ENCODE assay signal across 9 cellular contexts in the genomic region with DNA sequence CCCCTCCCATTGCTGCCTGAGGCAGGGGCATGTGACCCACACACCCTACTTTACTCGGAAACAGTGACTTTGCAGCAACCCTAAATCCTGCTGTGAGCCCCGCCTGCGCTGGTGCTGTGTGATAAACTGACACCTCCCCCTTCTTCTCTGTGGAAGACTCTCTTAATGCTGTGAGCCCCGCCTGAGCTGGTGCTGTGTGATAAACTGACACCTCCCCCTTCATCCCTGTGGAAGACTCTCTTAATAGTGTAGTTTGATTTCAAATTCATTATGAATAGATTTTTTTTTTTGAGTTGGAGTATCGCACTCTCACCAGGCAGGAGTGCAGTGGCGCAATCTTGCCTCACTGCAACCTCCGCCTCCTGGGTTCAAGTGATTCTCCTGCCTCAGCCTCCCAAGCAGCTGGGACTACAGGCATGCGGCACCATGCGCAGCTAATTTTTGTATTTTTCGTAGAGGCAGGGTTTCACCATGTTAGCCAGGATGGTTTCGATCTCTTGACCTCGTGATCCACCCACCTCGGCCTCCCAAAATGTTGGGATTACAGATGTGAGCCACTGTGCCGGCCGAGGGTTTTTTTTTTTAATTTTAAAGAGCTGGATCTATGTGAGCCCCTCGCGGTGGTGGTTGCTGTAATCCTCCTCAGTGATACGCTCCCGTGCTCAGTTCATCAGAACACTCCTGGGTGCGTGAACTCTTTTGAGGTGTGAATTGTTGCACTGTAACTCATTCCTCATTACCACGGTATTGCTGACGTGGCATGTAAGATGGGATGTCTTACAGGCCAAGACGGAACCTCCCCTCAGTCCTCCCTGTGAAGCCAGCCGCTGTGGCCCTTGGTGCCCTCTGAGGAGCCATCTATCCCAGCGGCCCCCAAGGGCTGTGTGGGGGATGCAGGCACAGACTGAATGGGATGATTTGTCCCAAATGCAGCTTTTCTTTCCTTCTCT.
A peak's percentile ranks its signal among the peaks of the same experiment; 100 is the strongest.
DNase-seq lines count a peak whose midpoint lies in the region; ATAC-seq and TF ChIP-seq lines count a peak whose summit lies in the region.
"Had no signal": no experiment of that assay in that cellular context is flagged by ENCODE, and none has a peak within 500 bp of the region (broad histone marks: within the 10 kb centered on the region; RNA-seq: fewer than 3 reads in every experiment).

No MANE protein-coding gene starts in this region.

- peak overlapping the region in 1 of 2 donors; percentile 50 for H3K27ac ChIP-seq in left lung

- H3K9me3 Mint-ChIP-seq in activated CD8-positive, alpha-beta memory T cell treated with anti-CD3 and anti-CD28 coated beads, Interleukin-2, amount 10 ng/mL, durations not matched to agents 7 days and 5 days (ENCODE audit: low read depth), result no peaks in the 10 kb centered on the region
- no peaks in the 10 kb centered on the region for H3K9me3 Mint-ChIP-seq in stimulated activated naive B cell treated with anti-CD40 and anti-IgM and Interleukin-4, amounts not matched to agents 10 μg/mL and 1 μg/mL and 100 μg/mL, for 72 hours

- no peaks in the 10 kb centered on the region for H3K36me3 ChIP-seq in left lung

- H3K27me3 ChIP-seq in left lung, result no peaks in the 10 kb centered on the region

- intact Hi-C loops in left lung (cut with DNase I), result no loop called here

- no peak overlapping the region for H3K4me3 ChIP-seq in left lung

- H3K27ac Mint-ChIP-seq in activated CD8-positive, alpha-beta memory T cell treated with anti-CD3 and anti-CD28 coated beads, Interleukin-2, amount 10 ng/mL, durations not matched to agents 7 days and 5 days, result peak overlapping the region; percentile 86
- peak overlapping the region; percentile 98 for H3K27ac Mint-ChIP-seq in stimulated activated naive B cell treated with anti-CD40 and anti-IgM and Interleukin-4, amounts not matched to agents 10 μg/mL and 1 μg/mL and 100 μg/mL, for 72 hours

- TF ChIP-seq CTCF in left lung (IDR thresholded peaks at IDR 0.05), result no peak

- H3K36me3 Mint-ChIP-seq in activated CD8-positive, alpha-beta memory T cell treated with anti-CD3 and anti-CD28 coated beads, Interleukin-2, amount 10 ng/mL, durations not matched to agents 7 days and 5 days, result peaks cover 5% of the 10 kb centered on the region
- H3K36me3 Mint-ChIP-seq in stimulated activated naive B cell treated with anti-CD40 and anti-IgM and Interleukin-4, amounts not matched to agents 10 μg/mL and 1 μg/mL and 100 μg/mL, for 72 hours, result peaks cover 10 to 15% of the 10 kb centered on the region in 2 donors

- peaks cover 62% of the 10 kb centered on the region for H3K4me1 Mint-ChIP-seq in activated CD8-positive, alpha-beta memory T cell treated with anti-CD3 and anti-CD28 coated beads, Interleukin-2, amount 10 ng/mL, durations not matched to agents 7 days and 5 days
- peaks cover 73 to 97% of the 10 kb centered on the region in 2 donors for H3K4me1 Mint-ChIP-seq in stimulated activated naive B cell treated with anti-CD40 and anti-IgM and Interleukin-4, amounts not matched to agents 10 μg/mL and 1 μg/mL and 100 μg/mL, for 72 hours

- peak; percentile 75 for ATAC-seq in activated CD8-positive, alpha-beta memory T cell treated with anti-CD3 and anti-CD28 coated beads, Interleukin-2, amount 10 ng/mL, durations not matched to agents 7 days and 5 days
- peak; percentile 52 for ATAC-seq in left lung
- peak; percentile 21 to 41 for ATAC-seq in stimulated activated naive B cell treated with anti-CD40 and anti-IgM and Interleukin-4, amounts not matched to agents 10 μg/mL and 1 μg/mL and 100 μg/mL, for 72 hours (replicated peaks)
- no peak for ATAC-seq in HG02884 (IDR thresholded peaks at IDR 0.05; ENCODE audit: unreplicated experiment)

- H3K27me3 Mint-ChIP-seq in activated CD8-positive, alpha-beta memory T cell treated with anti-CD3 and anti-CD28 coated beads, Interleukin-2, amount 10 ng/mL, durations not matched to agents 7 days and 5 days, result peaks cover 5% of the 10 kb centered on the region
- no peaks in the 10 kb centered on the region for H3K27me3 Mint-ChIP-seq in stimulated activated naive B cell treated with anti-CD40 and anti-IgM and Interleukin-4, amounts not matched to agents 10 μg/mL and 1 μg/mL and 100 μg/mL, for 72 hours

- DNase-seq in activated effector memory CD4-positive, alpha-beta T cell treated with anti-CD3 and anti-CD28 coated beads, Interleukin-2, amount 50 U/mL, for 16 hours, result peak; percentile 69
- DNase-seq in activated effector memory CD4-positive, alpha-beta T cell treated with Interleukin-2 at 50 U/mL for 16 hours, result no peak
- DNase-seq in activated CD8-positive, alpha-beta memory T cell treated with anti-CD3 and anti-CD28 coated beads, Interleukin-2, amount 10 ng/mL, durations not matched to agents 7 days and 5 days, result peak; percentile 79
- DNase-seq in left lung (no peak), retina (no peak), iPS-NIHi11 (ENCODE audit: low spot score) (no peak)
- no peak for DNase-seq in stimulated activated naive B cell treated with anti-CD40 and anti-IgM and Interleukin-4, amounts not matched to agents 10 μg/mL and 1 μg/mL and 100 μg/mL, for 72 hours
- DNase-seq: NCI-H2029 treated with DMSO at 0.1 percent for 48 hours had no signal

- no peaks in the 10 kb centered on the region for H3K9me3 ChIP-seq in left lung

- CTCF ChIA-PET in activated CD8-positive, alpha-beta memory T cell treated with anti-CD3 and anti-CD28 coated beads, Interleukin-2, amount 10 ng/mL, durations not matched to agents 7 days and 5 days (lab: Charles Lee), result no interaction called here

- H3K4me3 Mint-ChIP-seq in activated CD8-positive, alpha-beta memory T cell treated with anti-CD3 and anti-CD28 coated beads, Interleukin-2, amount 10 ng/mL, durations not matched to agents 7 days and 5 days, result peak overlapping the region; percentile 11
- peak overlapping the region; percentile 1 to 69 for H3K4me3 Mint-ChIP-seq in stimulated activated naive B cell treated with anti-CD40 and anti-IgM and Interleukin-4, amounts not matched to agents 10 μg/mL and 1 μg/mL and 100 μg/mL, for 72 hours

- peaks cover 17 to 55% of the 10 kb centered on the region in 2 donors for H3K4me1 ChIP-seq in left lung

Comparison
In these comparisons a context has a peak if more than half of its experiments do, and no peak if none do; other contexts are left out.
1. DNase-seq: peak in activated effector memory CD4-positive, alpha-beta T cell treated with anti-CD3 and anti-CD28 coated beads, Interleukin-2, amount 50 U/mL, for 16 hours (single experiment) and activated CD8-positive, alpha-beta memory T cell treated with anti-CD3 and anti-CD28 coated beads, Interleukin-2, amount 10 ng/mL, durations not matched to agents 7 days and 5 days (single experiment); none in activated effector memory CD4-positive, alpha-beta T cell treated with Interleukin-2 at 50 U/mL for 16 hours (single experiment), left lung (0 of 2), stimulated activated naive B cell treated with anti-CD40 and anti-IgM and Interleukin-4, amounts not matched to agents 10 μg/mL and 1 μg/mL and 100 μg/mL, for 72 hours (single experiment), retina (single experiment) and iPS-NIHi11 (single experiment).